In genomic region chr3:160384639-160385312, GRCh38 we compare ENCODE assay signal across 20 cellular contexts. TPM values are rescaled to one million over a fixed set of nuclear protein-coding genes. Genes with fewer than 3 reads are reported as not detected.
DNase-seq lines count a peak whose midpoint lies in the region; ATAC-seq and TF ChIP-seq lines count a peak whose summit lies in the region.
"Had no signal": no experiment of that assay in that cellular context is flagged by ENCODE, and none has a peak within 500 bp of the region (broad histone marks: within the 10 kb centered on the region; RNA-seq: fewer than 3 reads in every experiment).

No MANE protein-coding gene starts in this region.

- H3K36me3 Mint-ChIP-seq in activated naive CD4-positive, alpha-beta T cell treated with anti-CD3 and anti-CD28 coated beads, Interleukin-2, amount 50 U/mL, for 24 hours, result peaks cover 16% of the 10 kb centered on the region
- H3K36me3 Mint-ChIP-seq in activated naive CD4-positive, alpha-beta T cell treated with anti-CD3 and anti-CD28 coated beads for 36 hours (ENCODE audit: low read depth), result peaks cover 7% of the 10 kb centered on the region
- H3K36me3 Mint-ChIP-seq in mesothelial cell of epicardium, result peaks cover under 1% of the 10 kb centered on the region

- TF ChIP-seq CTCF in mesothelial cell of epicardium (IDR thresholded peaks at IDR 0.05; ENCODE audit: unreplicated experiment), result no peak

- H3K9me3 Mint-ChIP-seq in activated naive CD4-positive, alpha-beta T cell treated with anti-CD3 and anti-CD28 coated beads, Interleukin-2, amount 50 U/mL, for 24 hours, result no peaks in the 10 kb centered on the region
- H3K9me3 Mint-ChIP-seq in activated naive CD4-positive, alpha-beta T cell treated with anti-CD3 and anti-CD28 coated beads for 36 hours, result no peaks in the 10 kb centered on the region
- no peaks in the 10 kb centered on the region for H3K9me3 Mint-ChIP-seq in mesothelial cell of epicardium
- H3K9me3 Mint-ChIP-seq: CD4-positive, alpha-beta memory T cell had no signal

- no peaks in the 10 kb centered on the region for H3K27me3 Mint-ChIP-seq in activated naive CD4-positive, alpha-beta T cell treated with anti-CD3 and anti-CD28 coated beads, Interleukin-2, amount 50 U/mL, for 24 hours
- no peaks in the 10 kb centered on the region for H3K27me3 Mint-ChIP-seq in activated naive CD4-positive, alpha-beta T cell treated with anti-CD3 and anti-CD28 coated beads for 36 hours (ENCODE audit: low read depth)
- no peaks in the 10 kb centered on the region for H3K27me3 Mint-ChIP-seq in mesothelial cell of epicardium (ENCODE audit: low read depth)
- H3K27me3 Mint-ChIP-seq: CD4-positive, alpha-beta memory T cell had no signal

- no peak for DNase-seq in activated naive CD4-positive, alpha-beta T cell treated with anti-CD3 and anti-CD28 coated beads for 36 hours
- DNase-seq in left colon (no peak), mesothelial cell of epicardium (ENCODE audit: low spot score in 2 of 2, unreplicated experiment in 2 of 2) (no peak), GF-D8 (lab: John Stamatoyannopoulos, UW) (no peak), HT-29 (ENCODE audit: low spot score) (no peak), cerebellar cortex (ENCODE audit: low spot score) (no peak), DMS79 treated with DMSO at 0.1 percent for 48 hours (lab: John Stamatoyannopoulos, UW) (no peak)
- DNase-seq: 8988T; CD4-positive, alpha-beta memory T cell; NCI-H1092 treated with DMSO at 0.1 percent for 48 hours; NCI-H146; NCI-H2029; NCI-H2171; NCI-H345; NCI-H524 treated with DMSO at 0.1 percent for 48 hours; NCI-H82; SIG-M5; SK-N-SH had no signal

- no peak overlapping the region for H3K4me3 Mint-ChIP-seq in activated naive CD4-positive, alpha-beta T cell treated with anti-CD3 and anti-CD28 coated beads, Interleukin-2, amount 50 U/mL, for 24 hours
- no peak overlapping the region for H3K4me3 Mint-ChIP-seq in activated naive CD4-positive, alpha-beta T cell treated with anti-CD3 and anti-CD28 coated beads for 36 hours
- no peak overlapping the region for H3K4me3 Mint-ChIP-seq in mesothelial cell of epicardium
- H3K4me3 Mint-ChIP-seq: CD4-positive, alpha-beta memory T cell had no signal

- CTCF ChIA-PET in activated naive CD4-positive, alpha-beta T cell treated with anti-CD3 and anti-CD28 coated beads for 36 hours (lab: Charles Lee), result no interaction called here

- peak; percentile 83 for ATAC-seq in left colon
- ATAC-seq: Panc1 had no signal

- intact Hi-C loops in activated naive CD4-positive, alpha-beta T cell treated with anti-CD3 and anti-CD28 coated beads for 36 hours (cut with micrococcal nuclease), result no loop called here
- intact Hi-C loops in left colon (cut with DNase I, micrococcal nuclease), result no loop called here

- H3K4me1 Mint-ChIP-seq in activated naive CD4-positive, alpha-beta T cell treated with anti-CD3 and anti-CD28 coated beads, Interleukin-2, amount 50 U/mL, for 24 hours, result peaks cover 35% of the 10 kb centered on the region
- H3K4me1 Mint-ChIP-seq in activated naive CD4-positive, alpha-beta T cell treated with anti-CD3 and anti-CD28 coated beads for 36 hours (ENCODE audit: low read depth), result peaks cover 6% of the 10 kb centered on the region
- H3K4me1 Mint-ChIP-seq in mesothelial cell of epicardium, result peaks cover 12% of the 10 kb centered on the region

- H3K27ac Mint-ChIP-seq in activated naive CD4-positive, alpha-beta T cell treated with anti-CD3 and anti-CD28 coated beads, Interleukin-2, amount 50 U/mL, for 24 hours, result peak overlapping the region; percentile 30
- H3K27ac Mint-ChIP-seq in activated naive CD4-positive, alpha-beta T cell treated with anti-CD3 and anti-CD28 coated beads for 36 hours, result no peak overlapping the region
- peak overlapping the region; percentile 80 for H3K27ac Mint-ChIP-seq in mesothelial cell of epicardium

RNA-seq across cellular contexts. Expression of gene IFT80, which starts 14.2 kb away (rescaled TPM):
- total RNA-seq in activated naive CD4-positive, alpha-beta T cell treated with anti-CD3 and anti-CD28 coated beads for 36 hours, result 1 to 10 TPM; 9.3 to 9.9 TPM
- total RNA-seq in left colon (10 to 100 TPM; 11.1 to 15.0 TPM), mesothelial cell of epicardium (34.9 to 37.9 TPM (median 35.2 TPM) in 3 replicates)
- total RNA-seq in HT-29 (2014; rRNA removed; shearing (Covaris generic)), result 7.8 and 10.5 TPM in 2 replicates

RNA-seq across cellular contexts. Expression of gene SMC4, which starts 14.7 kb away (rescaled TPM):
- total RNA-seq in activated naive CD4-positive, alpha-beta T cell treated with anti-CD3 and anti-CD28 coated beads for 36 hours, result 100 to 1,000 TPM; 187 to 191 TPM
- 10 to 100 TPM; 30.9 to 35.5 TPM for total RNA-seq in left colon
- total RNA-seq in mesothelial cell of epicardium, result 50.7 to 57.4 TPM (median 53.2 TPM) in 3 replicates
- total RNA-seq in HT-29 (2014; rRNA removed; shearing (Covaris generic)), result 70.2 and 87.6 TPM in 2 replicates
